In the genomic region with DNA sequence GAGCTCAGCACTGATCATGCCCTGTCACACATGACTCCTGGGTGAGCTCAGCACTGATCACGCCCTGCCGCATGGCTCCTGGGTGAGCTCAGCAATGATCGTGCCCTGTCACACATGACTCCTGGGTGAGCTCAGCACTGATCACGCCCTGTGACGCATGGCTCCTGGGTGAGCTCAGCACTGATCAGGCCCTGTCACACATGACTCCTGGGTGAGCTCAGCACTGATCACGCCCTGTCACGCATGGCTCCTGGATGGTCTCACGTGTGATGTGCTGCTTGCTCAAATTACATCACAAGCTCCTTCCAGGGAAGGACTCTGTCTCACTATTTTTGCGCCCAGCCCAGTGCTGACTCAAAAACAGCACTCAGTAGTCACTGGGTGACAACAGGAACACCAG, we compare ENCODE assay signal across 1 cellular context.
TF ChIP-seq lines count a peak whose summit lies in the region.

No MANE protein-coding gene starts in this region.

TF ChIP-seq in HepG2, 621 proteins besides CTCF, POLR2A, EP300 and RAD21:
- TF ChIP-seq KDM5A (IDR thresholded peaks at IDR 0.05; ENCODE audit: borderline replicate concordance, low read length) = no peak
- TF ChIP-seq, protein P1, sequence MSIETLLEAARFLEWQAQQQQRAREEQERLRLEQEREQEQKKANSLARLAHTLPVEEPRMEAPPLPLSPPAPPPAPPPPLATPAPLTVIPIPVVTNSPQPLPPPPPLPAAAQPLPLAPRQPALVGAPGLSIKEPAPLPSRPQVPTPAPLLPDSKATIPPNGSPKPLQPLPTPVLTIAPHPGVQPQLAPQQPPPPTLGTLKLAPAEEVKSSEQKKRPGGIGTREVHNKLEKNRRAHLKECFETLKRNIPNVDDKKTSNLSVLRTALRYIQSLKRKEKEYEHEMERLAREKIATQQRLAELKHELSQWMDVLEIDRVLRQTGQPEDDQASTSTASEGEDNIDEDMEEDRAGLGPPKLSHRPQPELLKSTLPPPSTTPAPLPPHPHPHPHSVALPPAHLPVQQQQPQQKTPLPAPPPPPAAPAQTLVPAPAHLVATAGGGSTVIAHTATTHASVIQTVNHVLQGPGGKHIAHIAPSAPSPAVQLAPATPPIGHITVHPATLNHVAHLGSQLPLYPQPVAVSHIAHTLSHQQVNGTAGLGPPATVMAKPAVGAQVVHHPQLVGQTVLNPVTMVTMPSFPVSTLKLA (IDR thresholded peaks at IDR 0.05) = 0 out of 2 replicates have a peak, but pooled peaks have one; percentile 4
- no peak for TF ChIP-seq AGO2 (optimal IDR thresholded peaks at IDR 0.05; ENCODE audit: low read depth, low read length)
